19 cellular contexts compared by ENCODE assay signal in genomic region chr4:81954266-81954665, GRCh38.
"Had no signal": no experiment of that assay in that cellular context is flagged by ENCODE, and none has a peak within 500 bp of the region (broad histone marks: within the 10 kb centered on the region; RNA-seq: fewer than 3 reads in every experiment).

No MANE protein-coding gene starts in this region.

- H3K36me3 ChIP-seq: pancreas, right atrium auricular region, sigmoid colon, tibial artery had no signal

- H3K4me3 ChIP-seq: pancreas, right atrium auricular region, sigmoid colon, testis, tibial artery had no signal

- H3K27me3 ChIP-seq: pancreas, right atrium auricular region, sigmoid colon, testis, tibial artery had no signal

- DNase-seq: cerebellar nuclear complex; cortex of kidney; effector memory CD8-positive, alpha-beta T cell; mesenchymal stem cell; midbrain; naive thymus-derived CD4-positive, alpha-beta T cell; occipital lobe; pancreas; sigmoid colon; stimulated activated CD4-positive, alpha-beta T cell treated with anti-CD3 and anti-CD28 coated beads, Interleukin-2, amount 100 ng/mL, for 24 hours; stimulated activated CD4-positive, alpha-beta T cell treated with anti-CD3 and anti-CD28 coated beads, Interleukin-4, amount 100 ng/mL, for 24 hours; stimulated activated naive CD8-positive, alpha-beta T cell treated with anti-CD3 and anti-CD28 coated beads, Interleukin-15, Interleukin-2, amounts not matched to agents 100 U/mL and 50 U/mL, for 24 hours; substantia nigra; testis; tibial artery had no signal

- ATAC-seq: effector memory CD8-positive, alpha-beta T cell; naive thymus-derived CD4-positive, alpha-beta T cell; stimulated activated memory B cell treated with anti-CD40 and anti-IgM and Interleukin-4, amounts not matched to agents 10 μg/mL and 1 μg/mL and 100 μg/mL, for 72 hours; stimulated activated naive CD8-positive, alpha-beta T cell treated with anti-CD3 and anti-CD28 coated beads, Interleukin-15, Interleukin-2, amounts not matched to agents 100 U/mL and 50 U/mL, for 24 hours had no signal

- FAIRE-seq: frontal cortex, keratinocyte, pancreas had no signal

- H3K4me1 ChIP-seq: pancreas, right atrium auricular region, sigmoid colon, testis, tibial artery had no signal

- H3K9me3 ChIP-seq: pancreas, right atrium auricular region, sigmoid colon, testis, tibial artery had no signal

- H3K27ac ChIP-seq: pancreas, right atrium auricular region, sigmoid colon, testis, tibial artery had no signal
